Comparison of ENCODE assay signal across 18 cellular contexts in genomic region chr2:74050153-74050552, GRCh38.
DNase-seq lines count a peak whose midpoint lies in the region; ATAC-seq and TF ChIP-seq lines count a peak whose summit lies in the region.
"Had no signal": no experiment of that assay in that cellular context is flagged by ENCODE, and none has a peak within 500 bp of the region (broad histone marks: within the 10 kb centered on the region; RNA-seq: fewer than 3 reads in every experiment).

No MANE protein-coding gene starts in this region.

- H3K27me3 Mint-ChIP-seq in activated CD4-positive, alpha-beta T cell treated with anti-CD3 and anti-CD28 coated beads for 36 hours, result no peaks in the 10 kb centered on the region
- no peaks in the 10 kb centered on the region for H3K27me3 Mint-ChIP-seq in type B pancreatic cell

- peaks cover 22% of the 10 kb centered on the region for H3K36me3 Mint-ChIP-seq in activated CD4-positive, alpha-beta T cell treated with anti-CD3 and anti-CD28 coated beads for 36 hours (ENCODE audit: low read depth)
- H3K36me3 Mint-ChIP-seq in type B pancreatic cell, result peaks cover 32% of the 10 kb centered on the region

- H3K4me1 ChIP-seq in mucosa of descending colon (ENCODE audit: low read depth), result no peaks in the 10 kb centered on the region
- no peaks in the 10 kb centered on the region for H3K4me1 ChIP-seq in left lung
- H3K4me1 ChIP-seq: HAP-1 had no signal

- no peaks in the 10 kb centered on the region for H3K9me3 ChIP-seq in mucosa of descending colon
- no peaks in the 10 kb centered on the region for H3K9me3 ChIP-seq in left lung
- H3K9me3 ChIP-seq: HAP-1 had no signal

- no peak overlapping the region for H3K27ac ChIP-seq in left lung

- no peak for TF ChIP-seq CTCF in mucosa of descending colon (IDR thresholded peaks at IDR 0.05)
- TF ChIP-seq CTCF in type B pancreatic cell (conservative IDR thresholded peaks at IDR 0.05), result no peak
- TF ChIP-seq CTCF in left lung (IDR thresholded peaks at IDR 0.05), result no peak

- no peak overlapping the region for H3K4me3 Mint-ChIP-seq in activated CD4-positive, alpha-beta T cell treated with anti-CD3 and anti-CD28 coated beads for 36 hours
- no peak overlapping the region for H3K4me3 Mint-ChIP-seq in type B pancreatic cell
- H3K4me3 Mint-ChIP-seq: GM23338, HFFc6 had no signal

- ATAC-seq in activated CD4-positive, alpha-beta T cell treated with anti-CD3 and anti-CD28 coated beads for 36 hours, result no peak
- peak; percentile 51 for ATAC-seq in mucosa of descending colon
- ATAC-seq in left lung, result no peak
- ATAC-seq: GM12878, GM23338 had no signal

- H3K36me3 ChIP-seq in mucosa of descending colon (ENCODE audit: low read depth), result no peaks in the 10 kb centered on the region
- peaks cover 0 to 41% of the 10 kb centered on the region in 2 donors for H3K36me3 ChIP-seq in left lung
- H3K36me3 ChIP-seq: HAP-1 had no signal

- CTCF ChIA-PET in activated CD4-positive, alpha-beta T cell treated with anti-CD3 and anti-CD28 coated beads for 36 hours (lab: Charles Lee), result interaction anchor here (0.6 to 1.0 kb wide), 3 partner anchors 45 to 226 kb away, joined by 3 read pairs; no protein-coding TSS in a partner anchor

- H3K4me1 Mint-ChIP-seq in activated CD4-positive, alpha-beta T cell treated with anti-CD3 and anti-CD28 coated beads for 36 hours, result peaks cover 38% of the 10 kb centered on the region
- H3K4me1 Mint-ChIP-seq in type B pancreatic cell (ENCODE audit: unreplicated experiment), result peaks cover 34% of the 10 kb centered on the region

- intact Hi-C loops in activated CD4-positive, alpha-beta T cell treated with anti-CD3 and anti-CD28 coated beads for 36 hours (cut with DNase I, micrococcal nuclease), result no loop called here
- intact Hi-C loops in mucosa of descending colon (cut with DNase I, micrococcal nuclease) (no loop called here), posterior cingulate gyrus (cut with DNase I) (loop anchor here (5.0 kb wide), 1 partner anchor 48 kb away; no protein-coding TSS in a partner anchor), left lung (cut with DNase I) (no loop called here)

- DNase-seq in activated CD4-positive, alpha-beta T cell treated with anti-CD3 and anti-CD28 coated beads for 36 hours, result no peak
- DNase-seq in activated CD4-positive, alpha-beta T cell treated with anti-CD3 and anti-CD28 coated beads for 4 hours, result no peak
- DNase-seq in NCI-H526 (lab: John Stamatoyannopoulos, UW) (peak; percentile 70 to 78), mucosa of descending colon (no peak), type B pancreatic cell (ENCODE audit: extremely low spot score, unreplicated experiment) (no peak), posterior cingulate gyrus (no peak), left lung (no peak), 8988T (no peak)
- DNase-seq: C1 segment of cervical spinal cord, Calu3, COR-L47, DMS79, EL, GDM1, HFFc6 had no signal

- H3K4me3 ChIP-seq in mucosa of descending colon (no peak overlapping the region), left lung (no peak overlapping the region)
- H3K4me3 ChIP-seq: GM12878, GM23338, HAP-1 had no signal

- no peaks in the 10 kb centered on the region for H3K27me3 ChIP-seq in left lung

- H3K27ac Mint-ChIP-seq in activated CD4-positive, alpha-beta T cell treated with anti-CD3 and anti-CD28 coated beads for 36 hours, result peak overlapping the region; percentile 20
- peak overlapping the region; percentile 91 for H3K27ac Mint-ChIP-seq in type B pancreatic cell
- H3K27ac Mint-ChIP-seq: GM23338, HFFc6 had no signal

- no peaks in the 10 kb centered on the region for H3K9me3 Mint-ChIP-seq in activated CD4-positive, alpha-beta T cell treated with anti-CD3 and anti-CD28 coated beads for 36 hours (ENCODE audit: low read depth)
- no peaks in the 10 kb centered on the region for H3K9me3 Mint-ChIP-seq in type B pancreatic cell
- H3K9me3 Mint-ChIP-seq: GM23338, HFFc6 had no signal

- POLR2A ChIA-PET in activated CD4-positive, alpha-beta T cell treated with anti-CD3 and anti-CD28 coated beads for 36 hours (lab: Charles Lee), result no interaction called here

Comparison
In these comparisons a context has a peak if more than half of its experiments do, and no peak if none do; other contexts are left out.
1. DNase-seq: peak in NCI-H526 (2 of 2); none in activated CD4-positive, alpha-beta T cell treated with anti-CD3 and anti-CD28 coated beads for 36 hours (single experiment), activated CD4-positive, alpha-beta T cell treated with anti-CD3 and anti-CD28 coated beads for 4 hours (0 of 2), mucosa of descending colon (0 of 3), type B pancreatic cell (single experiment), posterior cingulate gyrus (0 of 10), left lung (0 of 2) and 8988T (single experiment).